25 cellular contexts compared by ENCODE assay signal in genomic region chr20:58970146-58970545, GRCh38. TPM values are rescaled to one million over a fixed set of nuclear protein-coding genes. Genes with fewer than 3 reads are reported as not detected.
"Had no signal": no experiment of that assay in that cellular context is flagged by ENCODE, and none has a peak within 500 bp of the region (broad histone marks: within the 10 kb centered on the region; RNA-seq: fewer than 3 reads in every experiment).

No MANE protein-coding gene starts in this region.

- H3K36me3 ChIP-seq: ascending aorta, lower lobe of right lung, neutrophil, pancreas, right lobe of liver, suprapubic skin, transverse colon, uterus had no signal

- H3K4me1 Mint-ChIP-seq: stimulated activated naive CD8-positive, alpha-beta T cell treated with anti-CD3 and anti-CD28 coated beads, Interleukin-15, amount 100 ng/mL, for 72 hours had no signal

- H3K4me3 Mint-ChIP-seq: activated T-cell treated with anti-CD3 and anti-CD28 coated beads, Interleukin-2, amount 50 U/mL, for 72 hours; natural killer cell treated with Interleukin-12 subunit alpha and Interleukin-12 subunit beta and Interleukin-15 and Interleukin-18, amount 100 ng/mL, for 72 hours; stimulated activated naive CD8-positive, alpha-beta T cell treated with anti-CD3 and anti-CD28 coated beads, Interleukin-15, amount 100 ng/mL, for 72 hours had no signal

- H3K27ac ChIP-seq: ascending aorta, coronary artery, foreskin keratinocyte, lower lobe of right lung, neutrophil, pancreas, right lobe of liver, suprapubic skin, transverse colon, uterus had no signal

- H3K27me3 ChIP-seq: ascending aorta, pancreas, right lobe of liver, suprapubic skin, uterus had no signal

- H3K9me3 ChIP-seq: neutrophil, pancreas, right lobe of liver had no signal

- H3K9me3 Mint-ChIP-seq: natural killer cell treated with Interleukin-12 subunit alpha and Interleukin-12 subunit beta and Interleukin-15 and Interleukin-18, amount 100 ng/mL, for 72 hours had no signal

- ATAC-seq: activated T-cell treated with anti-CD3 and anti-CD28 coated beads, Interleukin-2, amount 50 U/mL, for 72 hours; foreskin keratinocyte; lower lobe of right lung; natural killer cell treated with Interleukin-12 subunit alpha and Interleukin-12 subunit beta and Interleukin-15 and Interleukin-18, amount 100 ng/mL, for 72 hours; pancreas; right lobe of liver; stimulated activated naive CD8-positive, alpha-beta T cell treated with anti-CD3 and anti-CD28 coated beads, Interleukin-15, amount 100 ng/mL, for 72 hours had no signal

- H3K4me1 ChIP-seq: ascending aorta, foreskin keratinocyte, lower lobe of right lung, pancreas, right lobe of liver, suprapubic skin, transverse colon, uterus had no signal

- DNase-seq: activated CD4-positive, alpha-beta T cell treated with anti-CD3 and anti-CD28 coated beads for 1 hour; activated CD8-positive, alpha-beta memory T cell treated with anti-CD3 and anti-CD28 coated beads for 24 hours; activated CD8-positive, alpha-beta memory T cell treated with anti-CD3 and anti-CD28 coated beads, Interleukin-2, amount 50 U/mL, for 48 hours; activated effector memory CD4-positive, alpha-beta T cell treated with anti-CD3 and anti-CD28 coated beads, Interleukin-2, amount 50 U/mL, for 16 hours; activated naive CD4-positive, alpha-beta T cell treated with anti-CD3 and anti-CD28 coated beads, Interleukin-2, amount 50 U/mL, for 16 hours; activated T-cell treated with anti-CD3 and anti-CD28 coated beads, Interleukin-2, amount 50 U/mL, for 72 hours; foreskin keratinocyte; glutamatergic neuron; hippocampal formation; islet precursor cell; lower lobe of right lung; pancreas; right lobe of liver; stimulated activated CD4-positive, alpha-beta T cell treated with anti-CD3 and anti-CD28 coated beads, Interleukin-4, amount 100 ng/mL, for 1 hour; stimulated activated naive CD8-positive, alpha-beta T cell treated with anti-CD3 and anti-CD28 coated beads, Interleukin-15, amount 100 ng/mL, for 72 hours; transverse colon; uterus had no signal

- H3K27ac Mint-ChIP-seq: activated T-cell treated with anti-CD3 and anti-CD28 coated beads, Interleukin-2, amount 50 U/mL, for 72 hours; natural killer cell treated with Interleukin-12 subunit alpha and Interleukin-12 subunit beta and Interleukin-15 and Interleukin-18, amount 100 ng/mL, for 72 hours; stimulated activated naive CD8-positive, alpha-beta T cell treated with anti-CD3 and anti-CD28 coated beads, Interleukin-15, amount 100 ng/mL, for 72 hours had no signal

- FAIRE-seq: pancreas had no signal

- H3K4me3 ChIP-seq: ascending aorta, coronary artery, lower lobe of right lung, pancreas, right lobe of liver, smooth muscle cell, suprapubic skin, transverse colon, uterus had no signal

RNA-seq across cellular contexts. Expression of gene TUBB1, which starts 49.1 kb away (rescaled TPM):
- total RNA-seq: activated T-cell treated with anti-CD3 and anti-CD28 coated beads, Interleukin-2, amount 50 U/mL, for 72 hours; ascending aorta; epithelial cell of proximal tubule; foreskin keratinocyte; natural killer cell treated with Interleukin-12 subunit alpha and Interleukin-12 subunit beta and Interleukin-15 and Interleukin-18, amount 100 ng/mL, for 72 hours; transverse colon had no signal
- polyA plus RNA-seq: fibroblast of lung, foreskin keratinocyte, smooth muscle cell had no signal
